1 cellular context compared by ENCODE assay signal in genomic region chr1:3320246-3321152, GRCh38.
A peak's percentile ranks its signal among the peaks of the same experiment; 100 is the strongest.
TF ChIP-seq lines count a peak whose summit lies in the region.

No MANE protein-coding gene starts in this region.

TF ChIP-seq in HEK293, 187 proteins besides CTCF, POLR2A, EP300 and RAD21 (continued from another document and continues in another):
- no peak for TF ChIP-seq ZNF362 (tag by site-specific recombination; IDR thresholded peaks at IDR 0.05)
- no peak for TF ChIP-seq SETDB1 (IDR thresholded peaks at IDR 0.05; ENCODE audit: insufficient read length, low read length)
- TF ChIP-seq ZNF777 (tag by site-specific recombination; IDR thresholded peaks at IDR 0.05; ENCODE audit: borderline replicate concordance), result no peak
- TF ChIP-seq ELK4 (IDR thresholded peaks at IDR 0.05; ENCODE audit: borderline replicate concordance, low read depth, low read length), result no peak
- 0 out of 2 replicates have a peak, but pooled peaks have one; percentile 48 for TF ChIP-seq HOXC10 (CRISPR knock-in tag; IDR thresholded peaks at IDR 0.05)
- 0 out of 2 replicates have a peak, but pooled peaks have one; percentile 19 for TF ChIP-seq ZXDB (tag by site-specific recombination; IDR thresholded peaks at IDR 0.05)
- no peak for TF ChIP-seq ZNF791 (tag by site-specific recombination; IDR thresholded peaks at IDR 0.05)
- TF ChIP-seq ZSCAN18 (tag by site-specific recombination; IDR thresholded peaks at IDR 0.05), result no peak
- TF ChIP-seq PRDM10 (tag by site-specific recombination; IDR thresholded peaks at IDR 0.05), result no peak
- TF ChIP-seq SP3 (tag by site-specific recombination; IDR thresholded peaks at IDR 0.05), result no peak
- 0 out of 2 replicates have a peak, but pooled peaks have one; percentile 32 for TF ChIP-seq ZBTB8A (tag by site-specific recombination; IDR thresholded peaks at IDR 0.05)
- no peak for TF ChIP-seq ZBTB20 (tag by site-specific recombination; IDR thresholded peaks at IDR 0.05)
- no peak for TF ChIP-seq WT1 (tag by site-specific recombination; IDR thresholded peaks at IDR 0.05)
- no peak for TF ChIP-seq ZNF510 (tag by site-specific recombination; IDR thresholded peaks at IDR 0.05; ENCODE audit: insufficient replicate concordance)
- no peak for TF ChIP-seq ZNF629 (tag by site-specific recombination; IDR thresholded peaks at IDR 0.05)
- no peak for TF ChIP-seq ZBTB21 (tag by site-specific recombination; IDR thresholded peaks at IDR 0.05)
- TF ChIP-seq ZNF704 (tag by site-specific recombination; IDR thresholded peaks at IDR 0.05), result no peak
- TF ChIP-seq GLI4 (tag by site-specific recombination; IDR thresholded peaks at IDR 0.05), result no peak
- TF ChIP-seq KLF7 (tag by site-specific recombination; IDR thresholded peaks at IDR 0.05; ENCODE audit: borderline replicate concordance), result no peak
- peak; percentile 52 for TF ChIP-seq ZFHX2 (tag by site-specific recombination; conservative IDR thresholded peaks at IDR 0.05)
- TF ChIP-seq EGR2 (tag by site-specific recombination; IDR thresholded peaks at IDR 0.05; ENCODE audit: low read depth), result peak; percentile 25; the same call in 1 of the 2 replicates
- no peak for TF ChIP-seq HIC1 (tag by site-specific recombination; IDR thresholded peaks at IDR 0.05)
- TF ChIP-seq ZNF292 (tag by site-specific recombination; IDR thresholded peaks at IDR 0.05; ENCODE audit: borderline replicate concordance, low read depth), result no peak
- TF ChIP-seq SALL2 (tag by site-specific recombination; IDR thresholded peaks at IDR 0.05; ENCODE audit: borderline replicate concordance), result no peak
- no peak for TF ChIP-seq ZNF529 (tag by site-specific recombination; IDR thresholded peaks at IDR 0.05; ENCODE audit: insufficient replicate concordance)
- TF ChIP-seq ZNF521 (tag by site-specific recombination; IDR thresholded peaks at IDR 0.05), result no peak
- no peak for TF ChIP-seq ZNF121 (tag by site-specific recombination; IDR thresholded peaks at IDR 0.05)
- no peak for TF ChIP-seq ZNF280C (tag by site-specific recombination; IDR thresholded peaks at IDR 0.05)
- peak; percentile 86 for TF ChIP-seq ZSCAN4 (tag by site-specific recombination; IDR thresholded peaks at IDR 0.05)
- no peak for TF ChIP-seq ZNF404 (tag by site-specific recombination; IDR thresholded peaks at IDR 0.05)
- TF ChIP-seq ZNF560 (tag by site-specific recombination; IDR thresholded peaks at IDR 0.05; ENCODE audit: borderline replicate concordance), result no peak
- TF ChIP-seq ZNF488 (tag by site-specific recombination; IDR thresholded peaks at IDR 0.05), result no peak
- TF ChIP-seq ZNF366 (tag by site-specific recombination; conservative IDR thresholded peaks at IDR 0.05), result no peak
- peak; percentile 64 for TF ChIP-seq OSR2 (tag by site-specific recombination; IDR thresholded peaks at IDR 0.05)
- no peak for TF ChIP-seq KLF9 (tag by site-specific recombination; IDR thresholded peaks at IDR 0.05; ENCODE audit: low read depth)
- TF ChIP-seq GFI1B (tag by site-specific recombination; IDR thresholded peaks at IDR 0.05), result no peak
- TF ChIP-seq ZNF239 (tag by site-specific recombination; IDR thresholded peaks at IDR 0.05), result no peak
- TF ChIP-seq ZBTB11 (tag by site-specific recombination; conservative IDR thresholded peaks at IDR 0.05; ENCODE audit: low read depth), result no peak
- TF ChIP-seq ZNF501 (tag by site-specific recombination; IDR thresholded peaks at IDR 0.05), result no peak
- no peak for TF ChIP-seq SCRT1 (tag by site-specific recombination; IDR thresholded peaks at IDR 0.05; ENCODE audit: borderline replicate concordance)
- TF ChIP-seq ZNF341 (tag by site-specific recombination; IDR thresholded peaks at IDR 0.05; ENCODE audit: low read depth), result no peak
- no peak for TF ChIP-seq KLF10 (tag by site-specific recombination; IDR thresholded peaks at IDR 0.05)
